25 cellular contexts compared by ENCODE assay signal in the genomic region with DNA sequence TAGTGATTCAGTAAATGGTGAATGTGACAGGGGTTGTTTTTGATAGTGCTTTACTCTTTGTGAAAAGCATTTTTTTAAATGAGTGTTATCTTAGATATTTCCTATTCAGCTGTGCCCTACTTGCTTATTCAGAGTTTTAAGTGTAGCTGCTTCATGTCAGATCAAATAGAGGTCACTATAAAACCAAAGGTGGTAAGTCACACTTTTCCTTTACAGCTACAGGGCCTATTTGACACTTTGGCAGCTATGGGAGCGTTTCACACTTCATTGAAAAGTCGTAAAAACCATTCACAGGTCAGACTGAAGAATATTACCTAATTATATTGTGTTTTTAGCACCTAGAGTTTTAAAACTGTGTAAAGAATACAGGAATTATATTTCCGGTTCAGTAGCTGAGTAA.
A peak's percentile ranks its signal among the peaks of the same experiment; 100 is the strongest.
DNase-seq lines count a peak whose midpoint lies in the region; ATAC-seq lines count a peak whose summit lies in the region.
"Had no signal": no experiment of that assay in that cellular context is flagged by ENCODE, and none has a peak within 500 bp of the region (broad histone marks: within the 10 kb centered on the region; RNA-seq: fewer than 3 reads in every experiment).

No MANE protein-coding gene starts in this region.

- peak; percentile 11 for DNase-seq in NK-92 treated with Interleukin-12 subunit alpha and Interleukin-12 subunit beta, amount 100 ng/mL, for 24 hours (lab: John Stamatoyannopoulos, UW)
- no peak for DNase-seq in NK-92 (lab: John Stamatoyannopoulos, UW; ENCODE audit: unreplicated experiment)
- peak; percentile 51 to 61 for DNase-seq in dermis microvascular lymphatic vessel endothelial cell (ENCODE audit: low read depth in 2 of 2)
- no peak for DNase-seq in naive thymus-derived CD4-positive, alpha-beta T cell
- no peak for DNase-seq in activated CD8-positive, alpha-beta memory T cell treated with anti-CD3 and anti-CD28 coated beads, Interleukin-2, amount 50 U/mL, for 48 hours
- no peak for DNase-seq in NCI-H1092 (lab: John Stamatoyannopoulos, UW)
- DNase-seq: CD4-positive, CD25-positive, alpha-beta regulatory T cell; DMS153; HCEC 1CT; IMR-90; KG1; MG63; NCI-H1436; NCI-H187; NCI-H2081 treated with DMSO at 0.1 percent for 48 hours; NCI-H2171; NCI-H226; NCI-H510A; PC-9; Right ventricle myocardium superior; RPMI8226 had no signal

- H3K36me3 Mint-ChIP-seq in naive thymus-derived CD4-positive, alpha-beta T cell = peaks cover 0 to 26% (median 4%) of the 10 kb centered on the region in 5 donors

- H3K4me1 Mint-ChIP-seq in naive thymus-derived CD4-positive, alpha-beta T cell = peaks cover 0 to 7% (median 0%) of the 10 kb centered on the region in 7 donors
- H3K4me1 Mint-ChIP-seq: GM23338 had no signal

- peak; percentile 55 for ATAC-seq in naive thymus-derived CD4-positive, alpha-beta T cell
- ATAC-seq in GM18498 (IDR thresholded peaks at IDR 0.05; ENCODE audit: unreplicated experiment) = no peak
- ATAC-seq: GM23338 had no signal

- POLR2A ChIA-PET in naive thymus-derived CD4-positive, alpha-beta T cell (lab: Charles Lee) = no interaction called here

- CTCF ChIA-PET in naive thymus-derived CD4-positive, alpha-beta T cell (lab: Charles Lee) = no interaction called here

- H3K36me3 ChIP-seq in naive thymus-derived CD4-positive, alpha-beta T cell (ENCODE audit: control insufficient read depth in 2 of 3, insufficient read depth in 3 of 3, low read length in 3 of 3) = peaks cover 0 to 3% (median 0%) of the 10 kb centered on the region in 3 experiments
- H3K36me3 ChIP-seq: MG63, SJSA1 had no signal

- no peak overlapping the region for H3K27ac ChIP-seq in naive thymus-derived CD4-positive, alpha-beta T cell (ENCODE audit: low read depth, low read length)
- H3K27ac ChIP-seq: BLaER1, PC-9, SJSA1 had no signal

- H3K27ac Mint-ChIP-seq in naive thymus-derived CD4-positive, alpha-beta T cell = no peak overlapping the region
- H3K27ac Mint-ChIP-seq: GM23338 had no signal

- H3K9me3 Mint-ChIP-seq in naive thymus-derived CD4-positive, alpha-beta T cell = no peaks in the 10 kb centered on the region
- H3K9me3 Mint-ChIP-seq: CD4-positive, CD25-positive, alpha-beta regulatory T cell; GM23338 had no signal

- no peaks in the 10 kb centered on the region for H3K27me3 Mint-ChIP-seq in naive thymus-derived CD4-positive, alpha-beta T cell
- H3K27me3 Mint-ChIP-seq: CD4-positive, CD25-positive, alpha-beta regulatory T cell had no signal

- intact Hi-C loops in naive thymus-derived CD4-positive, alpha-beta T cell (cut with micrococcal nuclease) = no loop called here

- H3K4me3 ChIP-seq in naive thymus-derived CD4-positive, alpha-beta T cell (ENCODE audit: low read length) = no peak overlapping the region
- H3K4me3 ChIP-seq: BLaER1, GM23338, MG63, PC-9, SJSA1 had no signal

- no peaks in the 10 kb centered on the region for H3K9me3 ChIP-seq in naive thymus-derived CD4-positive, alpha-beta T cell (ENCODE audit: control insufficient read depth in 2 of 3, low read length in 3 of 3)
- H3K9me3 ChIP-seq: BLaER1, MG63, SJSA1 had no signal

- H3K4me1 ChIP-seq in naive thymus-derived CD4-positive, alpha-beta T cell (ENCODE audit: control insufficient read depth in 2 of 2, insufficient read depth in 2 of 2, low read length in 2 of 2) = no peaks in the 10 kb centered on the region
- H3K4me1 ChIP-seq: BLaER1, SJSA1 had no signal

- no peak overlapping the region for H3K4me3 Mint-ChIP-seq in naive thymus-derived CD4-positive, alpha-beta T cell
- H3K4me3 Mint-ChIP-seq: CD4-positive, CD25-positive, alpha-beta regulatory T cell; GM23338 had no signal

- no peaks in the 10 kb centered on the region for H3K27me3 ChIP-seq in naive thymus-derived CD4-positive, alpha-beta T cell (ENCODE audit: control insufficient read depth in 2 of 2, insufficient read depth in 2 of 2, low read length in 2 of 2)
- H3K27me3 ChIP-seq: BLaER1, MG63, SJSA1 had no signal

Comparison
In these comparisons a context has a peak if more than half of its experiments do, and no peak if none do; other contexts are left out.
1. DNase-seq: peak in NK-92 treated with Interleukin-12 subunit alpha and Interleukin-12 subunit beta, amount 100 ng/mL, for 24 hours (single experiment) and dermis microvascular lymphatic vessel endothelial cell (2 of 2); none in NK-92 (single experiment), naive thymus-derived CD4-positive, alpha-beta T cell (0 of 9), activated CD8-positive, alpha-beta memory T cell treated with anti-CD3 and anti-CD28 coated beads, Interleukin-2, amount 50 U/mL, for 48 hours (single experiment) and NCI-H1092 (single experiment).